8 cellular contexts compared by ENCODE assay signal in genomic region chr9:137278061-137278912, GRCh38. TPM values are rescaled to one million over a fixed set of nuclear protein-coding genes. Genes with fewer than 3 reads are reported as not detected.
A peak's percentile ranks its signal among the peaks of the same experiment; 100 is the strongest.
DNase-seq lines count a peak whose midpoint lies in the region; ATAC-seq and TF ChIP-seq lines count a peak whose summit lies in the region.

No MANE protein-coding gene starts in this region.

- peaks cover 31% of the 10 kb centered on the region for H3K4me1 Mint-ChIP-seq in GM23338
- peaks cover 21% of the 10 kb centered on the region for H3K4me1 Mint-ChIP-seq in neural progenitor cell

- peak overlapping the region; percentile 64 for H3K4me3 ChIP-seq in GM23338
- peak overlapping the region; percentile 45 for H3K4me3 ChIP-seq in SJCRH30
- H3K4me3 ChIP-seq in esophagus muscularis mucosa: peak overlapping the region; percentile 51 to 59 (median 53)
- H3K4me3 ChIP-seq in neural progenitor cell: peak overlapping the region; percentile 13

- H3K4me2 ChIP-seq in GM23338 (peak overlapping the region; percentile 88), neural progenitor cell (peak overlapping the region; percentile 72)

- TF ChIP-seq EP300 in esophagus muscularis mucosa (IDR thresholded peaks at IDR 0.05): no peak

- H3K27ac Mint-ChIP-seq in GM23338 (0 out of 2 replicates have a peak overlapping the region, but pooled peaks have one; percentile 67), neural progenitor cell (no peak overlapping the region)

- peaks cover 14% of the 10 kb centered on the region for H3K27me3 ChIP-seq in GM23338 (ENCODE audit: insufficient read depth)
- no peaks in the 10 kb centered on the region for H3K27me3 ChIP-seq in SJCRH30
- peaks cover 0 to 71% (median 4%) of the 10 kb centered on the region in 4 donors for H3K27me3 ChIP-seq in esophagus muscularis mucosa
- H3K27me3 ChIP-seq in neural progenitor cell: peaks cover 54% of the 10 kb centered on the region

- H3F3A ChIP-seq in GM23338 (replicated peaks; ENCODE audit: low read depth) (peaks cover 20% of the 10 kb centered on the region; the same call in 1 of the 2 replicates), neural progenitor cell (ENCODE audit: low read depth) (peaks cover 25% of the 10 kb centered on the region)

- peaks cover 8% of the 10 kb centered on the region; the same call in 1 of the 2 replicates for H4K20me1 ChIP-seq in GM23338 (replicated peaks; ENCODE audit: insufficient read depth)
- no peaks in the 10 kb centered on the region for H4K20me1 ChIP-seq in neural progenitor cell (ENCODE audit: low read depth)

- H2AFZ ChIP-seq in GM23338 (no peak overlapping the region), neural progenitor cell (replicated peaks) (no peak overlapping the region)

- H3K27me3 Mint-ChIP-seq in GM23338 (ENCODE audit: insufficient read depth, low read depth, poor library complexity) (peaks cover 34% of the 10 kb centered on the region), neural progenitor cell (ENCODE audit: insufficient read depth, low read depth) (peaks cover 12% of the 10 kb centered on the region)

- H3K9me3 Mint-ChIP-seq in GM23338: no peaks in the 10 kb centered on the region; the same call in 2 of the 3 replicates
- peaks cover 3% of the 10 kb centered on the region for H3K9me3 Mint-ChIP-seq in neural progenitor cell

- H3K4me3 Mint-ChIP-seq in GM23338: peak overlapping the region; percentile 68
- no peak overlapping the region for H3K4me3 Mint-ChIP-seq in neural progenitor cell

- peak; percentile 1 for ATAC-seq in GM23338
- no peak for ATAC-seq in HG02852 (IDR thresholded peaks at IDR 0.05; ENCODE audit: unreplicated experiment)
- no peak for ATAC-seq in HG02973 (IDR thresholded peaks at IDR 0.05; ENCODE audit: unreplicated experiment)

- 28% methylated on average over 28 of the region's 84 CpGs for WGBS in esophagus muscularis mucosa

- H3K27ac ChIP-seq in GM23338 (ENCODE audit: low read depth) (0 out of 2 replicates have a peak overlapping the region, but pooled peaks have one; percentile 94), SJCRH30 (peak overlapping the region; percentile 95), esophagus muscularis mucosa (replicated peaks in 1 of 4) (peak overlapping the region; percentile 74 to 85 (median 78)), neural progenitor cell (no peak overlapping the region)

- no peaks in the 10 kb centered on the region for H3K9me2 ChIP-seq in GM23338 (ENCODE audit: insufficient read depth)

- no peak for TF ChIP-seq POLR2A in esophagus muscularis mucosa (IDR thresholded peaks at IDR 0.05; ENCODE audit: low read depth)

- intact Hi-C loops in esophagus muscularis mucosa (cut with DNase I): no loop called here

- H3K9ac ChIP-seq in neural progenitor cell: no peak overlapping the region

- peak; percentile 69 for DNase-seq in GM23338 (ENCODE audit: low spot score)
- DNase-seq in SJCRH30: peak in 1 of 2 experiments; percentile 7
- DNase-seq in esophagus muscularis mucosa (ENCODE audit: extremely low spot score): no peak
- DNase-seq in neural progenitor cell (ENCODE audit: low spot score): no peak
- DNase-seq in SW 1271 (lab: John Stamatoyannopoulos, UW): no peak
- DNase-seq in GOT3 (lab: John Stamatoyannopoulos, UW): no peak

- no peaks in the 10 kb centered on the region for H3K36me3 ChIP-seq in GM23338 (ENCODE audit: insufficient read depth)
- H3K36me3 ChIP-seq in SJCRH30: 0 out of 2 replicates have a peak, but pooled peaks cover under 1% of the 10 kb centered on the region
- peaks cover 0 to 31% (median 20%) of the 10 kb centered on the region in 4 donors for H3K36me3 ChIP-seq in esophagus muscularis mucosa
- no peaks in the 10 kb centered on the region for H3K36me3 ChIP-seq in neural progenitor cell

- H3K4me1 ChIP-seq in GM23338 (ENCODE audit: insufficient read depth): peaks cover 12% of the 10 kb centered on the region
- peaks cover 31% of the 10 kb centered on the region for H3K4me1 ChIP-seq in SJCRH30
- H3K4me1 ChIP-seq in esophagus muscularis mucosa: peaks cover 34 to 55% (median 43%) of the 10 kb centered on the region in 4 donors
- peaks cover 24% of the 10 kb centered on the region for H3K4me1 ChIP-seq in neural progenitor cell

- H3K9me3 ChIP-seq in SJCRH30 (replicated peaks) (no peaks in the 10 kb centered on the region), esophagus muscularis mucosa (no peaks in the 10 kb centered on the region), neural progenitor cell (ENCODE audit: low read depth) (no peaks in the 10 kb centered on the region)

- TF ChIP-seq CTCF in GM23338 (conservative IDR thresholded peaks at IDR 0.05; ENCODE audit: low read depth in 2 of 2) (peak in 1 of 2 experiments; percentile 16; a peak in 1 of 4 replicates), esophagus muscularis mucosa (IDR thresholded peaks at IDR 0.05) (no peak), neural progenitor cell (IDR thresholded peaks at IDR 0.05) (no peak)

- H3K79me2 ChIP-seq in GM23338 (replicated peaks; ENCODE audit: insufficient read depth) (no peaks in the 10 kb centered on the region), neural progenitor cell (ENCODE audit: low read depth) (no peaks in the 10 kb centered on the region)

- H3K36me3 Mint-ChIP-seq in GM23338 (ENCODE audit: low read depth) (peaks cover 7% of the 10 kb centered on the region), neural progenitor cell (no peaks in the 10 kb centered on the region)

TF ChIP-seq in GM23338, 12 proteins besides CTCF, POLR2A, EP300 and RAD21 (continues in another document):
- TF ChIP-seq EZH2phosphoT487 (IDR thresholded peaks at IDR 0.05; ENCODE audit: unreplicated experiment) (no peak), ZNF114 (CRISPR knock-in tag; IDR thresholded peaks at IDR 0.05) (no peak)
- TF ChIP-seq, protein P1, sequence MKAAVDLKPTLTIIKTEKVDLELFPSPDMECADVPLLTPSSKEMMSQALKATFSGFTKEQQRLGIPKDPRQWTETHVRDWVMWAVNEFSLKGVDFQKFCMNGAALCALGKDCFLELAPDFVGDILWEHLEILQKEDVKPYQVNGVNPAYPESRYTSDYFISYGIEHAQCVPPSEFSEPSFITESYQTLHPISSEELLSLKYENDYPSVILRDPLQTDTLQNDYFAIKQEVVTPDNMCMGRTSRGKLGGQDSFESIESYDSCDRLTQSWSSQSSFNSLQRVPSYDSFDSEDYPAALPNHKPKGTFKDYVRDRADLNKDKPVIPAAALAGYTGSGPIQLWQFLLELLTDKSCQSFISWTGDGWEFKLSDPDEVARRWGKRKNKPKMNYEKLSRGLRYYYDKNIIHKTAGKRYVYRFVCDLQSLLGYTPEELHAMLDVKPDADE (IDR thresholded peaks at IDR 0.05): no peak

RNA-seq across cellular contexts. Expression of gene TOR4A, which starts 0.8 kb away (rescaled TPM):
- 14.4 and 19.0 TPM in 2 replicates for total RNA-seq in GM23338 (2014; rRNA removed; shearing (Covaris generic))
- 2.0 and 2.1 TPM in 2 replicates for polyA plus RNA-seq in GM23338 (2016; fragmentation: Nextera tagmentation; extraction: Ambion mirVana)
- 4.0 and 4.4 TPM in 2 replicates for total RNA-seq in SJCRH30 (2014; rRNA removed; shearing (Covaris generic))
- total RNA-seq in esophagus muscularis mucosa (1 to 10 TPM; 5.0 to 9.2 (median 7.3) TPM), neural progenitor cell (ENCODE audit: low replicate concordance) (0.39 and 2.8 TPM in 2 replicates)

RNA-seq across cellular contexts. Expression of gene NELFB, which starts 23.2 kb away (rescaled TPM):
- 79.5 and 97.3 TPM in 2 replicates for total RNA-seq in GM23338 (2014; rRNA removed; shearing (Covaris generic))
- 30.0 and 31.2 TPM in 2 replicates for polyA plus RNA-seq in GM23338 (2016; fragmentation: Nextera tagmentation; extraction: Ambion mirVana)
- total RNA-seq in SJCRH30 (2014; rRNA removed; shearing (Covaris generic)): 65.5 and 66.8 TPM in 2 replicates
- total RNA-seq in esophagus muscularis mucosa (10 to 100 TPM; 26.6 to 73.2 (median 48.8) TPM), neural progenitor cell (ENCODE audit: low replicate concordance) (35.2 and 76.1 TPM in 2 replicates)

RNA-seq across cellular contexts. Expression of gene NRARP, which starts 23.8 kb away (rescaled TPM):
- 39.0 and 55.1 TPM in 2 replicates for total RNA-seq in GM23338 (2014; rRNA removed; shearing (Covaris generic))
- 4.0 and 4.8 TPM in 2 replicates for polyA plus RNA-seq in GM23338 (2016; fragmentation: Nextera tagmentation; extraction: Ambion mirVana)
- 0.89 and 1.0 TPM in 2 replicates for total RNA-seq in SJCRH30 (2014; rRNA removed; shearing (Covaris generic))
- 10 to 100 TPM in 1 of 4 donors, 1 to 10 TPM in 3; 2.9 to 10.3 (median 7.2) TPM for total RNA-seq in esophagus muscularis mucosa
- total RNA-seq in neural progenitor cell (ENCODE audit: low replicate concordance): 20.7 and 25.2 TPM in 2 replicates

RNA-seq across cellular contexts. Expression of gene STPG3, which starts 27.2 kb away (rescaled TPM):
- total RNA-seq in GM23338 (2014; rRNA removed; shearing (Covaris generic)): not detected in 2 replicates
- polyA plus RNA-seq in GM23338 (2016; fragmentation: Nextera tagmentation; extraction: Ambion mirVana): not detected in 2 replicates
- not detected in 2 replicates for total RNA-seq in SJCRH30 (2014; rRNA removed; shearing (Covaris generic))
- total RNA-seq in esophagus muscularis mucosa: not detected
- not detected in 2 replicates for total RNA-seq in neural progenitor cell (ENCODE audit: low replicate concordance)

RNA-seq across cellular contexts. Expression of gene TUBB4B, which starts 37.2 kb away (rescaled TPM):
- 334 and 374 TPM in 2 replicates for total RNA-seq in GM23338 (2014; rRNA removed; shearing (Covaris generic))
- 389 and 408 TPM in 2 replicates for polyA plus RNA-seq in GM23338 (2016; fragmentation: Nextera tagmentation; extraction: Ambion mirVana)
- 528 and 565 TPM in 2 replicates for total RNA-seq in SJCRH30 (2014; rRNA removed; shearing (Covaris generic))
- total RNA-seq in esophagus muscularis mucosa (100 to 1,000 TPM; 227 to 469 (median 304) TPM), neural progenitor cell (ENCODE audit: low replicate concordance) (183 and 367 TPM in 2 replicates)

Comparison
In these comparisons a context has a peak if more than half of its experiments do, and no peak if none do; other contexts are left out.
1. H3K4me3 ChIP-seq: peak in every context shown above with its lines; median percentile 64 in GM23338; 53 in esophagus muscularis mucosa; 45 in SJCRH30; 13 in neural progenitor cell.